In the genomic region with DNA sequence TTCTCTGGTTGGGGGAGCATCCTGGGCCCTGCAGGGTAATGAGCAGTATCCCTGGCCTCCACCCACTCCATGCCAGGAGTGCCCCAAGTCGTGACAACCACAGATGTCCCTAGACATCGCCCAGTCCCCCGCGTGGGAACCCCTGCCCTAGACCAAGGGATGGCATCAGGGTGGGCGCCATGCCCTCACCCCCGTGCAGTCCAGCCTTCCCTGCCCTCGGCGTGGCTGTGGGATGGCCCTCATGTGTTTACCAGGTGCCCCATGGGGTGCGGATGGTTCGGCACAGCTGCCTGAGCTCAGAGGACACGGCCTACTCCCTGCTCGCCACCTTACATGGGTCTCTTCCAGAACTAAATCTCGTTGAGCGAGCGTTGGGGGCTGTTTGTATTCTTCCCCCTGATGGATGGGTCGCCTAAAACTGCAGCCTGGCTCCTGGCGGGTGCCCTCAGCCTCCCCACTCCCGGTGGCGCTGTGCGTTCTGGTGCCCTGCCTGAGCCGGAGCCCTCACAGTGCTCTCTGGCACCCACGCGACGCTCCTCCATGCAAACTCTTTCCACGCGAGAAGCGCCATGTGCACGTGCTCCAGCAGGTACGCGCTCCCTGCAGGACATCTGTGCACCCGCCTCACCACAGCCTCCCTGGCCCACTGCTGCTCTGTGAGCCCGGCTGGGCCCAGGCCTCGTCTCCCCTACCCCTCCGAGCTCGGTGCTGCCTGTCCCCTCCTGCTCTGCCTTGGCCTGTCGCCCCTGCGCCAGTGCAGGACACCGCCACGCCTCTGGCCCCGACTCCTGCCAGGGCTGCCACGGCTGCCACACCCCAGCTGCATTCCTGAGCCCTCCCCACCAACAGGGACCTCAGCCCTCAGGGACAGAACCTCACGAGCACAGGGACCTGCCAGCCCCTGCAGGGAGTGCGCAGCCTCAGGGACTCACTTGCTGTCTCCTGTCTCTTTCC, we compare ENCODE assay signal across 26 cellular contexts.
DNase-seq lines count a peak whose midpoint lies in the region; ATAC-seq, FAIRE-seq and TF ChIP-seq lines count a peak whose summit lies in the region.
"Had no signal": no experiment of that assay in that cellular context is flagged by ENCODE, and none has a peak within 500 bp of the region (broad histone marks: within the 10 kb centered on the region; RNA-seq: fewer than 3 reads in every experiment).

No MANE protein-coding gene starts in this region.

- peaks cover 7% of the 10 kb centered on the region for H3K36me3 Mint-ChIP-seq in activated CD4-positive, alpha-beta T cell treated with anti-CD3 and anti-CD28 coated beads, Interleukin-2, amount 10 ng/mL, durations not matched to agents 7 days and 5 days (ENCODE audit: low read depth)
- peaks cover 24% of the 10 kb centered on the region for H3K36me3 Mint-ChIP-seq in activated CD4-positive, alpha-beta T cell treated with anti-CD3 and anti-CD28 coated beads for 36 hours (ENCODE audit: low read depth)

- H3K9me3 ChIP-seq in HepG2 (ENCODE audit: low read length) (no peaks in the 10 kb centered on the region), smooth muscle cell (replicated peaks; ENCODE audit: low read depth) (no peaks in the 10 kb centered on the region), testis (no peaks in the 10 kb centered on the region)
- H3K9me3 ChIP-seq: tibial artery had no signal

- TF ChIP-seq RAD21 in HepG2 (CRISPR knock-in tag; IDR thresholded peaks at IDR 0.05): no peak

- intact Hi-C loops in activated CD4-positive, alpha-beta T cell treated with anti-CD3 and anti-CD28 coated beads for 36 hours (cut with DNase I, micrococcal nuclease): no loop called here
- intact Hi-C loops in head of caudate nucleus (cut with DNase I): no loop called here
- intact Hi-C loops in HepG2 (cut with micrococcal nuclease; ENCODE audit: unreplicated experiment): no loop called here
- intact Hi-C loops in testis (cut with DNase I; ENCODE audit: low total_unique reads): no loop called here

- in situ Hi-C loops in HepG2 (cut with HindIII; ENCODE audit: extremely low pct_ligation_motif_present, low pct_unique_long_range_greater_than_20kb): no loop called here

- H3K9ac ChIP-seq in HepG2 (ENCODE audit: insufficient read depth, low read depth, low read length) (no peak overlapping the region), smooth muscle cell (ENCODE audit: low read depth) (no peak overlapping the region)

- 97% methylated on average over 29 of the region's 43 CpGs for WGBS in HepG2 (ENCODE audit: low lambda C conversion rate)
- 91% methylated on average over 43 of the region's 43 CpGs for WGBS in smooth muscle cell (ENCODE audit: low lambda C conversion rate)
- 89 to 95% methylated on average over 28 to 42 of the region's 43 CpGs for WGBS in testis, 2 donors

- H3K27ac ChIP-seq in HepG2 (ENCODE audit: extremely low read length, insufficient read depth, low read length) (no peak overlapping the region), smooth muscle cell (ENCODE audit: low read depth) (peak overlapping the region; percentile 70), testis (no peak overlapping the region)
- H3K27ac ChIP-seq: 22Rv1, tibial artery had no signal

- no peak overlapping the region for H3K4me3 Mint-ChIP-seq in activated CD4-positive, alpha-beta T cell treated with anti-CD3 and anti-CD28 coated beads, Interleukin-2, amount 10 ng/mL, durations not matched to agents 7 days and 5 days
- no peak overlapping the region for H3K4me3 Mint-ChIP-seq in activated CD4-positive, alpha-beta T cell treated with anti-CD3 and anti-CD28 coated beads for 36 hours
- H3K4me3 Mint-ChIP-seq: activated T-cell treated with anti-CD3 and anti-CD28 coated beads, Interleukin-2, amount 50 U/mL, for 24 hours; CD4-positive, CD25-positive, alpha-beta regulatory T cell; memory B cell; naive B cell; stimulated activated naive CD8-positive, alpha-beta T cell treated with anti-CD3 and anti-CD28 coated beads, Interleukin-15, amount 100 ng/mL, for 72 hours had no signal

- H3K4me1 ChIP-seq in HepG2 (ENCODE audit: insufficient read depth, low read length): peaks cover 21% of the 10 kb centered on the region
- H3K4me1 ChIP-seq in smooth muscle cell (ENCODE audit: low read depth): peaks cover 22% of the 10 kb centered on the region
- H3K4me1 ChIP-seq in testis: no peaks in the 10 kb centered on the region
- H3K4me1 ChIP-seq: tibial artery had no signal

- no peaks in the 10 kb centered on the region for H3F3A ChIP-seq in smooth muscle cell (ENCODE audit: low read depth)

- H3K4me2 ChIP-seq in HepG2 (ENCODE audit: low read depth, low read length): no peak overlapping the region
- H3K4me2 ChIP-seq in smooth muscle cell: no peak overlapping the region

- POLR2A ChIA-PET in activated CD4-positive, alpha-beta T cell treated with anti-CD3 and anti-CD28 coated beads, Interleukin-2, amount 10 ng/mL, durations not matched to agents 7 days and 5 days (lab: Charles Lee): no interaction called here
- POLR2A ChIA-PET in activated CD4-positive, alpha-beta T cell treated with anti-CD3 and anti-CD28 coated beads for 36 hours (lab: Charles Lee): no interaction called here
- POLR2A ChIA-PET in HepG2 (lab: Yijun Ruan, JAX): no interaction called here

- H3K4me1 Mint-ChIP-seq in activated CD4-positive, alpha-beta T cell treated with anti-CD3 and anti-CD28 coated beads, Interleukin-2, amount 10 ng/mL, durations not matched to agents 7 days and 5 days: no peaks in the 10 kb centered on the region
- H3K4me1 Mint-ChIP-seq in activated CD4-positive, alpha-beta T cell treated with anti-CD3 and anti-CD28 coated beads for 36 hours: no peaks in the 10 kb centered on the region
- H3K4me1 Mint-ChIP-seq: CD4-positive, CD25-positive, alpha-beta regulatory T cell; stimulated activated naive CD8-positive, alpha-beta T cell treated with anti-CD3 and anti-CD28 coated beads, Interleukin-15, amount 100 ng/mL, for 72 hours had no signal

- no peak overlapping the region for H2AFZ ChIP-seq in HepG2 (ENCODE audit: low read length)
- H2AFZ ChIP-seq in smooth muscle cell (ENCODE audit: low read depth): no peak overlapping the region

- TF ChIP-seq EP300 in HepG2 (IDR thresholded peaks at IDR 0.05; ENCODE audit: low read depth in 2 of 2, low read length in 2 of 2) (no peak), HepG2 (CRISPR knock-in tag; IDR thresholded peaks at IDR 0.05; ENCODE audit: borderline replicate concordance) (no peak)

- H3K27me3 Mint-ChIP-seq in activated CD4-positive, alpha-beta T cell treated with anti-CD3 and anti-CD28 coated beads, Interleukin-2, amount 10 ng/mL, durations not matched to agents 7 days and 5 days: no peaks in the 10 kb centered on the region
- H3K27me3 Mint-ChIP-seq in activated CD4-positive, alpha-beta T cell treated with anti-CD3 and anti-CD28 coated beads for 36 hours: no peaks in the 10 kb centered on the region
- H3K27me3 Mint-ChIP-seq: activated T-cell treated with anti-CD3 and anti-CD28 coated beads, Interleukin-2, amount 50 U/mL, for 24 hours; CD4-positive, CD25-positive, alpha-beta regulatory T cell; memory B cell; naive B cell; stimulated activated naive CD8-positive, alpha-beta T cell treated with anti-CD3 and anti-CD28 coated beads, Interleukin-15, amount 100 ng/mL, for 72 hours had no signal

- ATAC-seq in activated CD4-positive, alpha-beta T cell treated with anti-CD3 and anti-CD28 coated beads for 36 hours: no peak
- ATAC-seq in HepG2 (no peak), HG02571 (IDR thresholded peaks at IDR 0.05; ENCODE audit: unreplicated experiment) (no peak)
- ATAC-seq: stimulated activated naive CD8-positive, alpha-beta T cell treated with anti-CD3 and anti-CD28 coated beads, Interleukin-15, amount 100 ng/mL, for 72 hours had no signal

- peaks cover 4 to 24% of the 10 kb centered on the region in 2 experiments; a peak in 3 of 5 replicates for H3K36me3 ChIP-seq in HepG2 (replicated peaks in 1 of 2; ENCODE audit: control insufficient read depth in 1 of 2, insufficient read depth in 2 of 2, low read length in 2 of 2)
- H3K36me3 ChIP-seq in smooth muscle cell (ENCODE audit: low read depth): no peaks in the 10 kb centered on the region
- no peaks in the 10 kb centered on the region for H3K36me3 ChIP-seq in testis (ENCODE audit: low read depth, missing control alignments)

- H3K4me3 ChIP-seq in HepG2 (replicated peaks in 1 of 3; ENCODE audit: insufficient read depth in 1 of 3, low read depth in 2 of 3, low read length in 3 of 3) (no peak overlapping the region), smooth muscle cell (no peak overlapping the region), testis (no peak overlapping the region)
- H3K4me3 ChIP-seq: dorsolateral prefrontal cortex, tibial artery had no signal

- no peaks in the 10 kb centered on the region for H4K20me1 ChIP-seq in HepG2 (ENCODE audit: insufficient read depth, low read length)
- H4K20me1 ChIP-seq in smooth muscle cell (ENCODE audit: low read depth): peaks cover 44% of the 10 kb centered on the region

- FAIRE-seq in HepG2 (lab: Jason Lieb, UNC): no peak
- FAIRE-seq: small intestine had no signal

- no peak for DNase-seq in activated CD4-positive, alpha-beta T cell treated with anti-CD3 and anti-CD28 coated beads, Interleukin-2, amount 10 ng/mL, durations not matched to agents 7 days and 5 days
- DNase-seq in activated CD4-positive, alpha-beta T cell treated with anti-CD3 and anti-CD28 coated beads for 36 hours: no peak
- peak in 22 of 42 donors; percentile 30 to 78 (median 52) for DNase-seq in head of caudate nucleus
- DNase-seq in HepG2 (ENCODE audit: low spot score): no peak
- DNase-seq in smooth muscle cell (lab: John Stamatoyannopoulos, UW; ENCODE audit: unreplicated experiment): no peak
- DNase-seq in testis: no peak
- no peak for DNase-seq in activated CD8-positive, alpha-beta memory T cell treated with anti-CD3 and anti-CD28 coated beads, Interleukin-2, amount 50 U/mL, for 48 hours
- DNase-seq: activated CD4-positive, alpha-beta T cell treated with anti-CD3 and anti-CD28 coated beads for 48 hours; activated gamma-delta T cell treated with Interleukin-2 at 50 U/mL for 16 hours; activated T-cell treated with anti-CD3 and anti-CD28 coated beads, Interleukin-2, amount 50 U/mL, for 24 hours; CD4-positive, CD25-positive, alpha-beta regulatory T cell; Karpas-422; kidney glomerular epithelial cell; naive B cell; NCI-H446; occipital lobe; OCI-M1; small intestine; stimulated activated CD4-positive, alpha-beta T cell treated with anti-CD3 and anti-CD28 coated beads, Interleukin-1b, Interleukin-23, amount 100 ng/mL, for 48 hours; stimulated activated CD8-positive, alpha-beta memory T cell treated with anti-CD3 and anti-CD28 coated beads, Interleukin-4, amount 100 ng/mL, for 48 hours; stimulated activated naive CD8-positive, alpha-beta T cell treated with anti-CD3 and anti-CD28 coated beads, Interleukin-15, amount 100 ng/mL, for 72 hours; tibial artery had no signal

- peaks cover 3% of the 10 kb centered on the region for H3K9me3 Mint-ChIP-seq in activated CD4-positive, alpha-beta T cell treated with anti-CD3 and anti-CD28 coated beads, Interleukin-2, amount 10 ng/mL, durations not matched to agents 7 days and 5 days
- H3K9me3 Mint-ChIP-seq in activated CD4-positive, alpha-beta T cell treated with anti-CD3 and anti-CD28 coated beads for 36 hours (ENCODE audit: low read depth): no peaks in the 10 kb centered on the region
- H3K9me3 Mint-ChIP-seq: activated T-cell treated with anti-CD3 and anti-CD28 coated beads, Interleukin-2, amount 50 U/mL, for 24 hours; CD4-positive, CD25-positive, alpha-beta regulatory T cell had no signal

- TF ChIP-seq CTCF in HepG2 (CRISPR knock-in tag; IDR thresholded peaks at IDR 0.05): no peak
- TF ChIP-seq CTCF in smooth muscle cell (IDR thresholded peaks at IDR 0.05; ENCODE audit: borderline replicate concordance, insufficient read depth, poor library complexity, severe bottlenecking): no peak
- no peak for TF ChIP-seq CTCF in testis (IDR thresholded peaks at IDR 0.05)

- H3K27me3 ChIP-seq in HepG2 (ENCODE audit: control insufficient read depth in 1 of 2, insufficient read depth in 2 of 2, low read length in 2 of 2): no peaks in the 10 kb centered on the region; a peak in 1 of 5 replicates
- H3K27me3 ChIP-seq in smooth muscle cell (ENCODE audit: low read depth): no peaks in the 10 kb centered on the region
- H3K27me3 ChIP-seq in testis: no peaks in the 10 kb centered on the region
- H3K27me3 ChIP-seq: dorsolateral prefrontal cortex, tibial artery had no signal

- CTCF ChIA-PET in activated CD4-positive, alpha-beta T cell treated with anti-CD3 and anti-CD28 coated beads, Interleukin-2, amount 10 ng/mL, durations not matched to agents 7 days and 5 days (lab: Charles Lee): interaction anchor here (0.7 kb wide), 1 partner anchor 1043 kb away, joined by 4 read pairs; no protein-coding TSS in a partner anchor
- CTCF ChIA-PET in activated CD4-positive, alpha-beta T cell treated with anti-CD3 and anti-CD28 coated beads for 36 hours (lab: Charles Lee): no interaction called here
- CTCF ChIA-PET in HepG2 (lab: Yijun Ruan, JAX; ENCODE audit: low intra/inter-chr PET ratio, low total read pairs): no interaction called here

- no TSS peak for BruUV-seq in HepG2 (replicated peaks; lab: Mats Ljungman, UMichigan)

- peak overlapping the region; percentile 9 for H3K27ac Mint-ChIP-seq in activated CD4-positive, alpha-beta T cell treated with anti-CD3 and anti-CD28 coated beads, Interleukin-2, amount 10 ng/mL, durations not matched to agents 7 days and 5 days
- no peak overlapping the region for H3K27ac Mint-ChIP-seq in activated CD4-positive, alpha-beta T cell treated with anti-CD3 and anti-CD28 coated beads for 36 hours
- H3K27ac Mint-ChIP-seq: activated T-cell treated with anti-CD3 and anti-CD28 coated beads, Interleukin-2, amount 50 U/mL, for 24 hours; CD4-positive, CD25-positive, alpha-beta regulatory T cell; memory B cell had no signal

- H3K79me2 ChIP-seq in HepG2 (ENCODE audit: insufficient read depth, low read length): no peaks in the 10 kb centered on the region
- no peaks in the 10 kb centered on the region for H3K79me2 ChIP-seq in smooth muscle cell (ENCODE audit: low read depth)

- no peak for TF ChIP-seq POLR2A in HepG2 (IDR thresholded peaks at IDR 0.05; ENCODE audit: insufficient read depth in 1 of 2, low read depth in 2 of 2, low read length in 2 of 2)
- TF ChIP-seq POLR2A in testis (IDR thresholded peaks at IDR 0.05): no peak

Comparison
In these comparisons a context has a peak if more than half of its experiments do, and no peak if none do; other contexts are left out.
1. DNase-seq: peak in head of caudate nucleus (22 of 42); none in activated CD4-positive, alpha-beta T cell treated with anti-CD3 and anti-CD28 coated beads, Interleukin-2, amount 10 ng/mL, durations not matched to agents 7 days and 5 days (single experiment), activated CD4-positive, alpha-beta T cell treated with anti-CD3 and anti-CD28 coated beads for 36 hours (single experiment), HepG2 (single experiment), smooth muscle cell (single experiment), testis (single experiment) and activated CD8-positive, alpha-beta memory T cell treated with anti-CD3 and anti-CD28 coated beads, Interleukin-2, amount 50 U/mL, for 48 hours (single experiment).